In genomic region chr10:114629083-114629823, GRCh38 we compare ENCODE assay signal across 23 cellular contexts. TPM values are rescaled to one million over a fixed set of nuclear protein-coding genes. Genes with fewer than 3 reads are reported as not detected.
DNase-seq lines count a peak whose midpoint lies in the region; ATAC-seq, FAIRE-seq and TF ChIP-seq lines count a peak whose summit lies in the region.
"Had no signal": no experiment of that assay in that cellular context is flagged by ENCODE, and none has a peak within 500 bp of the region (broad histone marks: within the 10 kb centered on the region; RNA-seq: fewer than 3 reads in every experiment).

No MANE protein-coding gene starts in this region.

- H3K4me3 ChIP-seq in astrocyte (ENCODE audit: insufficient read depth, low read depth, low read length): no peak overlapping the region
- H3K4me3 ChIP-seq in gastroesophageal sphincter: no peak overlapping the region
- H3K4me3 ChIP-seq in right lobe of liver: peak overlapping the region in 2 of 3 donors; percentile 66 to 72
- no peak overlapping the region for H3K4me3 ChIP-seq in sigmoid colon
- H3K4me3 ChIP-seq: GM12878, suprapubic skin had no signal

- ATAC-seq in gastroesophageal sphincter (no peak), right lobe of liver (peak in 1 of 4 donors; percentile 17)
- ATAC-seq: activated CD4-positive, CD25-positive, alpha-beta regulatory T cell treated with anti-CD3 and anti-CD28 coated beads, Interleukin-2, amount 50 U/mL, for 24 hours; activated CD8-positive, alpha-beta T cell treated with anti-CD3 and anti-CD28 coated beads, Interleukin-2, amount 10 ng/mL, durations not matched to agents 7 days and 5 days; GM12878; HCT116 had no signal

- peak overlapping the region; percentile 82 for H3K27ac Mint-ChIP-seq in astrocyte (ENCODE audit: unreplicated experiment)
- H3K27ac Mint-ChIP-seq in type B pancreatic cell: peak overlapping the region; percentile 98
- H3K27ac Mint-ChIP-seq: activated CD8-positive, alpha-beta T cell treated with anti-CD3 and anti-CD28 coated beads, Interleukin-2, amount 10 ng/mL, durations not matched to agents 7 days and 5 days; CD8-positive, alpha-beta memory T cell; naive B cell had no signal

- WGBS in gastroesophageal sphincter (ENCODE audit: low coverage in 1 of 2), 2 donors: 73 to 92% methylated on average over 2 to 8 of the region's 9 CpGs
- 14% methylated on average over 4 of the region's 9 CpGs for WGBS in right lobe of liver (ENCODE audit: insufficient coverage, low coverage, low lambda C conversion rate, missing lambda C conversion rate)
- 85 to 93% methylated on average over 9 of the region's 9 CpGs for WGBS in sigmoid colon, 2 donors

- H3K9me3 Mint-ChIP-seq in astrocyte (ENCODE audit: unreplicated experiment): no peaks in the 10 kb centered on the region
- H3K9me3 Mint-ChIP-seq in type B pancreatic cell: peaks cover 14% of the 10 kb centered on the region
- H3K9me3 Mint-ChIP-seq: central memory CD8-positive, alpha-beta T cell had no signal

- H3K36me3 Mint-ChIP-seq in astrocyte (ENCODE audit: low read depth, unreplicated experiment): peaks cover 12% of the 10 kb centered on the region
- no peaks in the 10 kb centered on the region for H3K36me3 Mint-ChIP-seq in type B pancreatic cell
- H3K36me3 Mint-ChIP-seq: naive B cell had no signal

- H3K36me3 ChIP-seq in astrocyte (ENCODE audit: insufficient read depth, low read length) (no peaks in the 10 kb centered on the region), gastroesophageal sphincter (no peaks in the 10 kb centered on the region), right lobe of liver (no peaks in the 10 kb centered on the region), sigmoid colon (no peaks in the 10 kb centered on the region)
- H3K36me3 ChIP-seq: suprapubic skin had no signal

- TF ChIP-seq CTCF in astrocyte (IDR thresholded peaks at IDR 0.05; ENCODE audit: insufficient read depth, low read depth, low read length) (no peak), gastroesophageal sphincter (IDR thresholded peaks at IDR 0.05) (no peak), right lobe of liver (IDR thresholded peaks at IDR 0.05) (no peak), type B pancreatic cell (conservative IDR thresholded peaks at IDR 0.05) (no peak), sigmoid colon (IDR thresholded peaks at IDR 0.05) (no peak)

- no peaks in the 10 kb centered on the region for H3K79me2 ChIP-seq in astrocyte (ENCODE audit: insufficient read depth, low read length)

- H3K27me3 ChIP-seq in astrocyte (ENCODE audit: insufficient read depth, low read length) (peaks cover 7% of the 10 kb centered on the region), gastroesophageal sphincter (peaks cover 17% of the 10 kb centered on the region), right lobe of liver (no peaks in the 10 kb centered on the region), sigmoid colon (peaks cover 0 to 26% (median 0%) of the 10 kb centered on the region in 3 donors)
- H3K27me3 ChIP-seq: suprapubic skin had no signal

- H4K20me1 ChIP-seq in astrocyte (ENCODE audit: insufficient read depth, low read length): peaks cover 1% of the 10 kb centered on the region

- H3K4me1 Mint-ChIP-seq in astrocyte (ENCODE audit: low read depth, unreplicated experiment) (peaks cover 69% of the 10 kb centered on the region), type B pancreatic cell (ENCODE audit: unreplicated experiment) (peaks cover 41% of the 10 kb centered on the region)

- H3K4me1 ChIP-seq in astrocyte (ENCODE audit: insufficient read depth, low read length) (peaks cover 48% of the 10 kb centered on the region), gastroesophageal sphincter (peaks cover 7 to 47% (median 16%) of the 10 kb centered on the region in 3 donors), right lobe of liver (peaks cover 0 to 42% (median 6%) of the 10 kb centered on the region in 4 donors), sigmoid colon (peaks cover 0 to 37% (median 30%) of the 10 kb centered on the region in 4 donors)

- no peak for FAIRE-seq in astrocyte (lab: Jason Lieb, UNC)
- no peak for FAIRE-seq in frontal cortex (lab: Jason Lieb, UNC)
- FAIRE-seq: GM12878 had no signal

- no peak overlapping the region for H2AFZ ChIP-seq in astrocyte (ENCODE audit: low read depth, low read length)

- no peak for DNase-seq in astrocyte (ENCODE audit: low read depth)
- peak in 1 of 3 donors; percentile 63 for DNase-seq in right lobe of liver
- DNase-seq in type B pancreatic cell (ENCODE audit: extremely low spot score, unreplicated experiment): no peak
- no peak for DNase-seq in ureter (ENCODE audit: low spot score)
- no peak for DNase-seq in frontal cortex (ENCODE audit: low spot score in 2 of 2)
- DNase-seq in sigmoid colon: no peak
- DNase-seq: activated CD8-positive, alpha-beta T cell treated with anti-CD3 and anti-CD28 coated beads, Interleukin-2, amount 10 ng/mL, durations not matched to agents 7 days and 5 days; CD8-positive, alpha-beta memory T cell; dorsolateral prefrontal cortex; foreskin melanocyte; islet precursor cell; mesendoderm; naive B cell; NCI-H146; NCI-H524; stimulated activated CD4-positive, alpha-beta T cell treated with anti-CD3 and anti-CD28 coated beads, Interleukin-15, amount 100 ng/mL, for 24 hours; stimulated activated CD8-positive, alpha-beta memory T cell treated with anti-CD3 and anti-CD28 coated beads, Interleukin-4, amount 100 ng/mL, for 48 hours had no signal

- TF ChIP-seq POLR2A in gastroesophageal sphincter (IDR thresholded peaks at IDR 0.05) (no peak), right lobe of liver (IDR thresholded peaks at IDR 0.05) (no peak), sigmoid colon (IDR thresholded peaks at IDR 0.05) (no peak)

- H3K27me3 Mint-ChIP-seq in astrocyte (ENCODE audit: low read depth, unreplicated experiment): no peaks in the 10 kb centered on the region
- H3K27me3 Mint-ChIP-seq in type B pancreatic cell: peaks cover 27% of the 10 kb centered on the region

- no peak for TF ChIP-seq EP300 in gastroesophageal sphincter (IDR thresholded peaks at IDR 0.05)
- no peak for TF ChIP-seq EP300 in sigmoid colon (IDR thresholded peaks at IDR 0.05)

- H3K9me3 ChIP-seq in astrocyte (ENCODE audit: insufficient read depth, low read depth, low read length) (no peaks in the 10 kb centered on the region), gastroesophageal sphincter (no peaks in the 10 kb centered on the region), right lobe of liver (no peaks in the 10 kb centered on the region), sigmoid colon (peaks cover 0 to 3% (median 0%) of the 10 kb centered on the region in 4 donors)
- H3K9me3 ChIP-seq: suprapubic skin had no signal

- H3K4me3 Mint-ChIP-seq in astrocyte (ENCODE audit: unreplicated experiment) (peak overlapping the region; percentile 97), type B pancreatic cell (peak overlapping the region; percentile 95)
- H3K4me3 Mint-ChIP-seq: activated CD8-positive, alpha-beta T cell treated with anti-CD3 and anti-CD28 coated beads, Interleukin-2, amount 10 ng/mL, durations not matched to agents 7 days and 5 days; central memory CD8-positive, alpha-beta T cell; naive B cell had no signal

- no peak overlapping the region for H3K9ac ChIP-seq in astrocyte (ENCODE audit: low read length)

- peak overlapping the region; percentile 13 for H3K4me2 ChIP-seq in astrocyte (ENCODE audit: low read length)

- intact Hi-C loops in right lobe of liver (cut with DNase I) (no loop called here), sigmoid colon (cut with DNase I) (no loop called here)

- H3K27ac ChIP-seq in astrocyte (ENCODE audit: low read depth, low read length) (no peak overlapping the region), gastroesophageal sphincter (peak overlapping the region in 3 of 4 donors; percentile 34 to 83 (median 46)), right lobe of liver (peak overlapping the region; percentile 40 to 97 (median 97)), sigmoid colon (peak overlapping the region in 2 of 4 donors; percentile 17 to 78)
- H3K27ac ChIP-seq: suprapubic skin had no signal

RNA-seq across cellular contexts. Expression of gene ABLIM1, which starts 28.8 kb away (rescaled TPM):
- 70.0 and 70.1 TPM in 2 replicates for total RNA-seq in astrocyte
- 100 to 1,000 TPM in 2 of 4 donors, 10 to 100 TPM in 2; 75.2 to 172 (median 110) TPM for total RNA-seq in gastroesophageal sphincter
- total RNA-seq in right lobe of liver: 10 to 100 TPM; 38.8 to 76.5 (median 50.6) TPM
- 77.7 and 143 TPM in 2 replicates for total RNA-seq in type B pancreatic cell (ENCODE audit: low replicate concordance)
- 129 TPM for total RNA-seq in ureter
- total RNA-seq in frontal cortex: 51.4 TPM
- total RNA-seq in sigmoid colon: 100 to 1,000 TPM in 1 of 4 donors, 10 to 100 TPM in 3; 41.9 to 127 (median 73.9) TPM
- polyA plus RNA-seq in sigmoid colon: 10 to 100 TPM; 46.8 to 49.5 (median 47.9) TPM

Comparison
In these comparisons a context has a peak if more than half of its experiments do, and no peak if none do; other contexts are left out.
1. H3K4me3 ChIP-seq: peak in right lobe of liver (2 of 3); none in astrocyte (single experiment), gastroesophageal sphincter (0 of 2) and sigmoid colon (0 of 4).